Comparison of ENCODE assay signal across 21 cellular contexts in genomic region chr16:84479716-84480450, GRCh38. TPM values are rescaled to one million over a fixed set of nuclear protein-coding genes. Genes with fewer than 3 reads are reported as not detected.
DNase-seq lines count a peak whose midpoint lies in the region; ATAC-seq, FAIRE-seq and TF ChIP-seq lines count a peak whose summit lies in the region.
"Had no signal": no experiment of that assay in that cellular context is flagged by ENCODE, and none has a peak within 500 bp of the region (broad histone marks: within the 10 kb centered on the region; RNA-seq: fewer than 3 reads in every experiment).

No MANE protein-coding gene starts in this region.

- peak; percentile 10 to 15 for DNase-seq in activated T-cell treated with anti-CD3 and anti-CD28 coated beads, Interleukin-2, amount 50 U/mL, for 48 hours
- no peak for DNase-seq in activated T-cell treated with anti-CD3 and anti-CD28 coated beads, Interleukin-2, amount 50 U/mL, for 4 hours
- no peak for DNase-seq in astrocyte (ENCODE audit: low read depth)
- peak; percentile 76 for DNase-seq in osteocyte (ENCODE audit: extremely low spot score, unreplicated experiment)
- DNase-seq in SHP77 (lab: John Stamatoyannopoulos, UW): no peak
- DNase-seq in stimulated activated naive B cell treated with anti-CD40 and anti-IgM and Interleukin-4, amounts not matched to agents 10 μg/mL and 1 μg/mL and 100 μg/mL, for 72 hours: no peak
- DNase-seq: DMS53, GDM1, Kasumi-1, NCI-H1417, NCI-H1694 treated with DMSO at 0.1 percent for 48 hours, NCI-H446, NCI-H526, Peyer's patch had no signal

- peaks cover 54% of the 10 kb centered on the region for H4K20me1 ChIP-seq in astrocyte (ENCODE audit: insufficient read depth, low read length)

- H3K9ac ChIP-seq in astrocyte (ENCODE audit: low read length): no peak overlapping the region

- peaks cover 3% of the 10 kb centered on the region for H3K36me3 ChIP-seq in astrocyte (ENCODE audit: insufficient read depth, low read length)

- peaks cover 4% of the 10 kb centered on the region for H3K9me3 Mint-ChIP-seq in activated T-cell treated with anti-CD3 and anti-CD28 coated beads, Interleukin-2, amount 50 U/mL, for 4 hours
- H3K9me3 Mint-ChIP-seq in astrocyte (ENCODE audit: unreplicated experiment): no peaks in the 10 kb centered on the region
- H3K9me3 Mint-ChIP-seq in osteocyte (ENCODE audit: unreplicated experiment): no peaks in the 10 kb centered on the region
- peaks cover 3 to 7% of the 10 kb centered on the region in 2 donors for H3K9me3 Mint-ChIP-seq in stimulated activated naive B cell treated with anti-CD40 and anti-IgM and Interleukin-4, amounts not matched to agents 10 μg/mL and 1 μg/mL and 100 μg/mL, for 72 hours

- no peaks in the 10 kb centered on the region for H3K27me3 Mint-ChIP-seq in activated T-cell treated with anti-CD3 and anti-CD28 coated beads, Interleukin-2, amount 50 U/mL, for 4 hours (ENCODE audit: low read depth)
- no peaks in the 10 kb centered on the region for H3K27me3 Mint-ChIP-seq in astrocyte (ENCODE audit: low read depth, unreplicated experiment)
- H3K27me3 Mint-ChIP-seq in osteocyte (ENCODE audit: unreplicated experiment): no peaks in the 10 kb centered on the region
- no peaks in the 10 kb centered on the region for H3K27me3 Mint-ChIP-seq in stimulated activated naive B cell treated with anti-CD40 and anti-IgM and Interleukin-4, amounts not matched to agents 10 μg/mL and 1 μg/mL and 100 μg/mL, for 72 hours
- H3K27me3 Mint-ChIP-seq: B cell had no signal

- H3K27ac Mint-ChIP-seq in astrocyte (ENCODE audit: unreplicated experiment) (peak overlapping the region; percentile 34), osteocyte (ENCODE audit: unreplicated experiment) (no peak overlapping the region)
- no peak overlapping the region for H3K27ac Mint-ChIP-seq in stimulated activated naive B cell treated with anti-CD40 and anti-IgM and Interleukin-4, amounts not matched to agents 10 μg/mL and 1 μg/mL and 100 μg/mL, for 72 hours
- H3K27ac Mint-ChIP-seq: B cell had no signal

- H3K27me3 ChIP-seq in astrocyte (ENCODE audit: insufficient read depth, low read length): no peaks in the 10 kb centered on the region
- H3K27me3 ChIP-seq: Peyer's patch, SJSA1 had no signal

- H2AFZ ChIP-seq in astrocyte (ENCODE audit: low read depth, low read length): no peak overlapping the region

- TF ChIP-seq CTCF in astrocyte (IDR thresholded peaks at IDR 0.05; ENCODE audit: insufficient read depth, low read depth, low read length) (no peak), osteocyte (IDR thresholded peaks at IDR 0.05) (no peak)

- H3K9me3 ChIP-seq in astrocyte (ENCODE audit: insufficient read depth, low read depth, low read length): no peaks in the 10 kb centered on the region
- H3K9me3 ChIP-seq: Peyer's patch, SJSA1 had no signal

- peaks cover 7% of the 10 kb centered on the region for H3K36me3 Mint-ChIP-seq in activated T-cell treated with anti-CD3 and anti-CD28 coated beads, Interleukin-2, amount 50 U/mL, for 4 hours (ENCODE audit: insufficient read depth)
- H3K36me3 Mint-ChIP-seq in astrocyte (ENCODE audit: low read depth, unreplicated experiment) (peaks cover 17% of the 10 kb centered on the region), osteocyte (ENCODE audit: unreplicated experiment) (peaks cover 10% of the 10 kb centered on the region)
- H3K36me3 Mint-ChIP-seq in stimulated activated naive B cell treated with anti-CD40 and anti-IgM and Interleukin-4, amounts not matched to agents 10 μg/mL and 1 μg/mL and 100 μg/mL, for 72 hours: peaks cover 18 to 34% of the 10 kb centered on the region in 2 donors

- H3K4me1 ChIP-seq in astrocyte (ENCODE audit: insufficient read depth, low read length): peaks cover 8% of the 10 kb centered on the region
- H3K4me1 ChIP-seq: Peyer's patch had no signal

- H3K4me2 ChIP-seq in astrocyte (ENCODE audit: low read length): no peak overlapping the region

- no peak overlapping the region for H3K4me3 ChIP-seq in astrocyte (ENCODE audit: insufficient read depth, low read depth, low read length)
- H3K4me3 ChIP-seq: Peyer's patch, SJSA1 had no signal

- peaks cover 2% of the 10 kb centered on the region for H3K4me1 Mint-ChIP-seq in activated T-cell treated with anti-CD3 and anti-CD28 coated beads, Interleukin-2, amount 50 U/mL, for 4 hours (ENCODE audit: low read depth)
- H3K4me1 Mint-ChIP-seq in astrocyte (ENCODE audit: low read depth, unreplicated experiment) (peaks cover 23% of the 10 kb centered on the region), osteocyte (ENCODE audit: unreplicated experiment) (peaks cover 18% of the 10 kb centered on the region)
- peaks cover 4 to 30% of the 10 kb centered on the region in 2 donors for H3K4me1 Mint-ChIP-seq in stimulated activated naive B cell treated with anti-CD40 and anti-IgM and Interleukin-4, amounts not matched to agents 10 μg/mL and 1 μg/mL and 100 μg/mL, for 72 hours
- H3K4me1 Mint-ChIP-seq: B cell, CD14-positive monocyte had no signal

- no peak overlapping the region for H3K4me3 Mint-ChIP-seq in activated T-cell treated with anti-CD3 and anti-CD28 coated beads, Interleukin-2, amount 50 U/mL, for 4 hours
- H3K4me3 Mint-ChIP-seq in astrocyte (ENCODE audit: unreplicated experiment) (no peak overlapping the region), osteocyte (ENCODE audit: unreplicated experiment) (no peak overlapping the region)
- no peak overlapping the region for H3K4me3 Mint-ChIP-seq in stimulated activated naive B cell treated with anti-CD40 and anti-IgM and Interleukin-4, amounts not matched to agents 10 μg/mL and 1 μg/mL and 100 μg/mL, for 72 hours
- H3K4me3 Mint-ChIP-seq: B cell, CD14-positive monocyte had no signal

- ATAC-seq in activated T-cell treated with anti-CD3 and anti-CD28 coated beads, Interleukin-2, amount 50 U/mL, for 4 hours: no peak
- no peak for ATAC-seq in activated CD4-positive, CD25-positive, alpha-beta regulatory T cell treated with anti-CD3 and anti-CD28 coated beads, Interleukin-2, amount 50 U/mL, for 24 hours
- ATAC-seq in stimulated activated naive B cell treated with anti-CD40 and anti-IgM and Interleukin-4, amounts not matched to agents 10 μg/mL and 1 μg/mL and 100 μg/mL, for 72 hours (replicated peaks): no peak

- H3K79me2 ChIP-seq in astrocyte (ENCODE audit: insufficient read depth, low read length): no peaks in the 10 kb centered on the region

- no peak overlapping the region for H3K27ac ChIP-seq in astrocyte (ENCODE audit: low read depth, low read length)
- H3K27ac ChIP-seq: Peyer's patch, SJSA1 had no signal

- FAIRE-seq in astrocyte (lab: Jason Lieb, UNC): no peak
- FAIRE-seq: A204.1, GM19239, H54 had no signal

RNA-seq across cellular contexts. Expression of gene MEAK7, which starts 24.6 kb away (rescaled TPM):
- total RNA-seq in activated T-cell treated with anti-CD3 and anti-CD28 coated beads, Interleukin-2, amount 50 U/mL, for 4 hours: 1 to 10 TPM; 2.2 to 2.7 (median 2.4) TPM
- 36.1 and 41.3 TPM in 2 replicates for total RNA-seq in astrocyte
- total RNA-seq in osteocyte: 26.2 and 28.1 TPM in 2 replicates

Comparison
In these comparisons a context has a peak if more than half of its experiments do, and no peak if none do; other contexts are left out.
1. DNase-seq: peak in activated T-cell treated with anti-CD3 and anti-CD28 coated beads, Interleukin-2, amount 50 U/mL, for 48 hours (2 of 2) and osteocyte (single experiment); none in activated T-cell treated with anti-CD3 and anti-CD28 coated beads, Interleukin-2, amount 50 U/mL, for 4 hours (single experiment), astrocyte (single experiment), SHP77 (0 of 2) and stimulated activated naive B cell treated with anti-CD40 and anti-IgM and Interleukin-4, amounts not matched to agents 10 μg/mL and 1 μg/mL and 100 μg/mL, for 72 hours (single experiment).